Comparison of ENCODE assay signal across 11 cellular contexts in genomic region chr20:21076073-21076472, GRCh38. TPM values are rescaled to one million over a fixed set of nuclear protein-coding genes. Genes with fewer than 3 reads are reported as not detected.
"Had no signal": no experiment of that assay in that cellular context is flagged by ENCODE, and none has a peak within 500 bp of the region (broad histone marks: within the 10 kb centered on the region; RNA-seq: fewer than 3 reads in every experiment).

No MANE protein-coding gene starts in this region.

- FAIRE-seq: H1, H54 had no signal

- H3K9me3 Mint-ChIP-seq: H9, HFFc6 had no signal

- DNase-seq: GM23248, GOT3, H7, H9, HCEC 1CT, HFFc6 had no signal

- H3K9me3 ChIP-seq: HAP-1 had no signal

- H3K27ac Mint-ChIP-seq: H9, HFFc6 had no signal

- ATAC-seq: HCT116 had no signal

- H3K4me3 Mint-ChIP-seq: H9, HFFc6 had no signal

- H3K9ac ChIP-seq: GM23248 had no signal

- H2AFZ ChIP-seq: GM23248 had no signal

- H3K4me3 ChIP-seq: GM23248, HAP-1 had no signal

- H3K27ac ChIP-seq: GM23248 had no signal

- H3K36me3 ChIP-seq: HAP-1 had no signal

- H3K4me1 ChIP-seq: HAP-1 had no signal

RNA-seq across cellular contexts. Expression of gene LINC00237, which starts 30.1 kb away (rescaled TPM):
- total RNA-seq: GM23248, H4, HFFc6 had no signal
- polyA plus RNA-seq: GM23248 had no signal
